In genomic region chr13:93307651-93308050, GRCh38 we compare ENCODE assay signal across 21 cellular contexts.
"Had no signal": no experiment of that assay in that cellular context is flagged by ENCODE, and none has a peak within 500 bp of the region (broad histone marks: within the 10 kb centered on the region; RNA-seq: fewer than 3 reads in every experiment).

No MANE protein-coding gene starts in this region.

- H3K4me3 ChIP-seq: MG63, SJSA1, SK-N-MC had no signal

- DNase-seq: Karpas-422, KG1, MG63, NCI-H1092, NCI-H1105 treated with DMSO at 0.1 percent for 48 hours, NCI-H1417 treated with DMSO at 0.1 percent for 48 hours, NCI-H187, NCI-H2029, NCI-H2081 treated with DMSO at 0.1 percent for 48 hours, NCI-H2171, NCI-H226, NCI-H446, NCI-H510A, NCI-H524 treated with DMSO at 0.1 percent for 48 hours, NCI-H774, Right ventricle myocardium superior, RPMI8226, SIG-M5 had no signal

- H3K27ac ChIP-seq: HL-60, SJSA1 had no signal
